In genomic region chr19:56993851-56994250, GRCh38 we compare ENCODE assay signal across 24 cellular contexts.
"Had no signal": no experiment of that assay in that cellular context is flagged by ENCODE, and none has a peak within 500 bp of the region (broad histone marks: within the 10 kb centered on the region; RNA-seq: fewer than 3 reads in every experiment).

No MANE protein-coding gene starts in this region.

- H3K27ac Mint-ChIP-seq: memory B cell; natural killer cell; stimulated activated memory B cell treated with anti-CD40 and anti-IgM and Interleukin-4, amounts not matched to agents 10 μg/mL and 1 μg/mL and 100 μg/mL, for 72 hours had no signal

- H3K4me1 ChIP-seq: esophagus squamous epithelium, lower lobe of right lung, pancreas, prostate gland, right atrium auricular region, tibial nerve, upper lobe of left lung had no signal

- ATAC-seq: left ventricle myocardium superior; lower lobe of right lung; natural killer cell; pancreas; sciatic nerve; stimulated activated memory B cell treated with anti-CD40 and anti-IgM and Interleukin-4, amounts not matched to agents 10 μg/mL and 1 μg/mL and 100 μg/mL, for 72 hours; stimulated activated naive CD8-positive, alpha-beta T cell treated with anti-CD3 and anti-CD28 coated beads, Interleukin-15, Interleukin-2, amounts not matched to agents 100 U/mL and 50 U/mL, for 24 hours had no signal

- H3K27me3 ChIP-seq: esophagus squamous epithelium, pancreas, right atrium auricular region, tibial nerve, upper lobe of left lung had no signal

- H3K4me3 Mint-ChIP-seq: memory B cell; natural killer cell; stimulated activated memory B cell treated with anti-CD40 and anti-IgM and Interleukin-4, amounts not matched to agents 10 μg/mL and 1 μg/mL and 100 μg/mL, for 72 hours had no signal

- H3K9me3 ChIP-seq: lower lobe of right lung, pancreas, prostate gland, thoracic aorta, upper lobe of left lung had no signal

- DNase-seq: dermis blood vessel endothelial cell; effector memory CD4-positive, alpha-beta T cell; erythroblast; esophagus squamous epithelium; foreskin melanocyte; head of caudate nucleus; left ventricle myocardium superior; lower lobe of right lung; natural killer cell; occipital lobe; pancreas; stimulated activated CD4-positive, alpha-beta T cell treated with anti-CD3 and anti-CD28 coated beads, Interleukin-2, amount 100 ng/mL, for 24 hours; stimulated activated CD4-positive, alpha-beta T cell treated with anti-CD3 and anti-CD28 coated beads, Interleukin-4, amount 100 ng/mL, for 24 hours; stimulated activated naive CD8-positive, alpha-beta T cell treated with anti-CD3 and anti-CD28 coated beads, Interleukin-15, Interleukin-2, amounts not matched to agents 100 U/mL and 50 U/mL, for 24 hours; upper lobe of left lung had no signal

- H3K27ac ChIP-seq: coronary artery, esophagus squamous epithelium, lower lobe of right lung, pancreas, prostate gland, right atrium auricular region, thoracic aorta, tibial nerve, upper lobe of left lung had no signal

- H3K4me3 ChIP-seq: coronary artery, esophagus squamous epithelium, lower lobe of right lung, pancreas, prostate gland, right atrium auricular region, smooth muscle cell, thoracic aorta, tibial nerve, upper lobe of left lung had no signal

- H3K4me1 Mint-ChIP-seq: memory B cell; natural killer cell; stimulated activated memory B cell treated with anti-CD40 and anti-IgM and Interleukin-4, amounts not matched to agents 10 μg/mL and 1 μg/mL and 100 μg/mL, for 72 hours had no signal

- H3K36me3 ChIP-seq: esophagus squamous epithelium, lower lobe of right lung, pancreas, prostate gland, right atrium auricular region, thoracic aorta, tibial nerve, upper lobe of left lung had no signal

- H3K27me3 Mint-ChIP-seq: stimulated activated memory B cell treated with anti-CD40 and anti-IgM and Interleukin-4, amounts not matched to agents 10 μg/mL and 1 μg/mL and 100 μg/mL, for 72 hours had no signal
